ENCODE assay signal across 19 cellular contexts in the genomic region with DNA sequence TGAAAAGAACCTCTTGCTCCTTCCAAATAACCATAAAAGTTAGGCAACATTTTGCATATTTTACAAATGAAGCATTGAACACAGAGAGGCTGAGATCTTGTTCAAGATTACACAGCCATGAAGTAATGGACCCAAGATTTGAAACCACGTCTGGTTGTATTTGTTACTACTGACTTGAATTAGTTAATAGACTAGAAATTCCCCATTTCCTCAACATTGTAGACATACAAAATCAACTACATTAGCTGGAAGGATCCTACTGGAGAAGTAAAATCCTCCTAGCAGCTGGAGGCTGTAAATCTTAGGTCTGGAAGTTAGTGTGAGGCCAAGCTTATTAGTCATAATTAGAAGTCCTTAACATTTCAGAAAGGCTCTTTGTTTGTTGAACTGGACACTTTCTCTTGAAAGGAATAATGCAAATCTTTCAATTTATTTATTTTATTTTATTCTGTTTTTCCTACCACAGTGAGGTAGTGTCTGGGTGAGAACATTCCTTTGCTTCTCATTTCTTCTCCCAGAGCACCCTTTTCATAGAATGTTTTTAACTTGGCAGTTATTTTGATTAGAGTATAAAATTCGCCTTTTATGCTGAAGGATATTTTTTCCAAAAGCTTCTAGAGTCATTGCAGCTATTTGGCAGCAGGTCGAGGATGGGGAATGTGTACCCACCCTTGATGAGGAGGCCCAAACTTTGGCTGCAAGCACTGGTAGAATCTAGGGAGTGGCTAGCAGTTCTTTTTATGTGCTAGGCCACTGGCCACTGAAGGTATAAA.
DNase-seq lines count a peak whose midpoint lies in the region; ATAC-seq, FAIRE-seq and TF ChIP-seq lines count a peak whose summit lies in the region.
"Had no signal": no experiment of that assay in that cellular context is flagged by ENCODE, and none has a peak within 500 bp of the region (broad histone marks: within the 10 kb centered on the region; RNA-seq: fewer than 3 reads in every experiment).

No MANE protein-coding gene starts in this region.

- H2AFZ ChIP-seq in astrocyte (ENCODE audit: low read depth, low read length), result no peak overlapping the region

- no peak overlapping the region for H3K4me3 Mint-ChIP-seq in astrocyte (ENCODE audit: unreplicated experiment)

- H3K4me1 ChIP-seq in astrocyte (ENCODE audit: insufficient read depth, low read length) (no peaks in the 10 kb centered on the region), right cardiac atrium (ENCODE audit: control insufficient read depth, insufficient read depth, low read length) (no peaks in the 10 kb centered on the region), skeletal muscle tissue (ENCODE audit: control insufficient read depth in 3 of 3, insufficient read depth in 3 of 3, low read length in 3 of 3) (no peaks in the 10 kb centered on the region)
- H3K4me1 ChIP-seq: BE2C, Peyer's patch had no signal

- H3K27ac Mint-ChIP-seq in astrocyte (ENCODE audit: unreplicated experiment), result no peak overlapping the region
- H3K27ac Mint-ChIP-seq: activated T-helper 2 cell treated with anti-CD3 and anti-CD28 coated beads, Interferon-gamma antibody, Interleukin-2, Interleukin-4, amounts not matched to agents 10 μg/mL and 5 μg/mL and 100 μg/mL, durations not matched to agents 14 hours and 24 hours and 36 hours had no signal

- peaks cover 3% of the 10 kb centered on the region for H3K27me3 Mint-ChIP-seq in astrocyte (ENCODE audit: low read depth, unreplicated experiment)

- H3K36me3 ChIP-seq in astrocyte (ENCODE audit: insufficient read depth, low read length) (no peaks in the 10 kb centered on the region), skeletal muscle tissue (ENCODE audit: control insufficient read depth in 3 of 3, insufficient read depth in 3 of 3, low read length in 3 of 3) (no peaks in the 10 kb centered on the region), H7 (replicated peaks; ENCODE audit: control insufficient read depth, insufficient read depth, low read length) (no peaks in the 10 kb centered on the region)
- H3K36me3 ChIP-seq: BE2C, Peyer's patch, WERI-Rb-1 had no signal

- H3K79me2 ChIP-seq in astrocyte (ENCODE audit: insufficient read depth, low read length), result no peaks in the 10 kb centered on the region

- no peak for DNase-seq in GM19239 (ENCODE audit: insufficient read length, low spot score)
- DNase-seq in astrocyte (ENCODE audit: low read depth), result peak; percentile 86
- DNase-seq in right cardiac atrium, result peak in 2 of 3 donors; percentile 41 to 62
- no peak for DNase-seq in stimulated activated CD4-positive, alpha-beta T cell treated with anti-CD3 and anti-CD28 coated beads, Interleukin-12 subunit alpha, Interleukin-12 subunit beta, amount 100 ng/mL, for 4 hours
- no peak for DNase-seq in H7
- DNase-seq: amniotic stem cell; BE2C; erythroblast; kidney; NCI-H2029 treated with DMSO at 0.1 percent for 48 hours; NCI-H526; Peyer's patch; stimulated activated CD4-positive, alpha-beta T cell treated with anti-CD3 and anti-CD28 coated beads, Interleukin-15, amount 100 ng/mL, for 24 hours; WERI-Rb-1 had no signal

- intact Hi-C loops in right cardiac atrium (cut with DNase I), result no loop called here

- H3K4me3 ChIP-seq in astrocyte (ENCODE audit: insufficient read depth, low read depth, low read length) (no peak overlapping the region), right cardiac atrium (ENCODE audit: low read length) (no peak overlapping the region), skeletal muscle tissue (ENCODE audit: low read length in 3 of 3) (no peak overlapping the region), H7 (ENCODE audit: insufficient read depth, low read depth, low read length) (no peak overlapping the region)
- H3K4me3 ChIP-seq: coronary artery, Peyer's patch had no signal

- 41% methylated on average over 3 of the region's 3 CpGs for WGBS in right cardiac atrium

- H3K27ac ChIP-seq in astrocyte (ENCODE audit: low read depth, low read length) (no peak overlapping the region), right cardiac atrium (ENCODE audit: low read length) (no peak overlapping the region), skeletal muscle tissue (ENCODE audit: low read depth, low read length) (peak overlapping the region; percentile 9)
- H3K27ac ChIP-seq: coronary artery, Peyer's patch, WERI-Rb-1 had no signal

- H3K27me3 ChIP-seq in astrocyte (ENCODE audit: insufficient read depth, low read length), result no peaks in the 10 kb centered on the region
- H3K27me3 ChIP-seq in right cardiac atrium (ENCODE audit: control insufficient read depth, insufficient read depth), result no peaks in the 10 kb centered on the region
- no peaks in the 10 kb centered on the region for H3K27me3 ChIP-seq in skeletal muscle tissue (ENCODE audit: control insufficient read depth in 3 of 3, insufficient read depth in 3 of 3, low read length in 3 of 3)
- no peaks in the 10 kb centered on the region for H3K27me3 ChIP-seq in H7 (ENCODE audit: control insufficient read depth, insufficient read depth, low read length)
- H3K27me3 ChIP-seq: BE2C, Peyer's patch had no signal

- H3K9me3 ChIP-seq in astrocyte (ENCODE audit: insufficient read depth, low read depth, low read length) (no peaks in the 10 kb centered on the region), right cardiac atrium (ENCODE audit: control insufficient read depth, low read length) (no peaks in the 10 kb centered on the region), skeletal muscle tissue (ENCODE audit: control insufficient read depth in 3 of 3, low read length in 3 of 3) (no peaks in the 10 kb centered on the region)
- H3K9me3 ChIP-seq: BE2C, Peyer's patch had no signal

- H3K36me3 Mint-ChIP-seq in astrocyte (ENCODE audit: low read depth, unreplicated experiment), result no peaks in the 10 kb centered on the region

- H3K9me3 Mint-ChIP-seq in astrocyte (ENCODE audit: unreplicated experiment), result no peaks in the 10 kb centered on the region

- peak; percentile 76 for FAIRE-seq in GM19239 (lab: Jason Lieb, UNC)
- no peak for FAIRE-seq in astrocyte (lab: Jason Lieb, UNC)
- FAIRE-seq: kidney had no signal

- ATAC-seq in right cardiac atrium (peak; percentile 56 to 74), GM21723 (IDR thresholded peaks at IDR 0.05; ENCODE audit: unreplicated experiment) (no peak)
- no peak for ATAC-seq in activated CD4-positive, CD25-positive, alpha-beta regulatory T cell treated with anti-CD3 and anti-CD28 coated beads, Interleukin-2, amount 50 U/mL, for 24 hours

- no peaks in the 10 kb centered on the region for H4K20me1 ChIP-seq in astrocyte (ENCODE audit: insufficient read depth, low read length)

- H3K9ac ChIP-seq in astrocyte (ENCODE audit: low read length), result peak overlapping the region; percentile 4
- no peak overlapping the region for H3K9ac ChIP-seq in skeletal muscle tissue (ENCODE audit: low read depth in 1 of 3, low read length in 3 of 3)

- H3K4me2 ChIP-seq in astrocyte (ENCODE audit: low read length), result peak overlapping the region; percentile 6

- TF ChIP-seq CTCF in astrocyte (IDR thresholded peaks at IDR 0.05; ENCODE audit: insufficient read depth, low read depth, low read length), result no peak

- peaks cover 6% of the 10 kb centered on the region for H3K4me1 Mint-ChIP-seq in astrocyte (ENCODE audit: low read depth, unreplicated experiment)

Comparison
In these comparisons a context has a peak if more than half of its experiments do, and no peak if none do; other contexts are left out.
1. DNase-seq: peak in astrocyte (single experiment) and right cardiac atrium (2 of 3); none in GM19239 (single experiment), stimulated activated CD4-positive, alpha-beta T cell treated with anti-CD3 and anti-CD28 coated beads, Interleukin-12 subunit alpha, Interleukin-12 subunit beta, amount 100 ng/mL, for 4 hours (single experiment) and H7 (single experiment).
2. ATAC-seq: peak in right cardiac atrium (2 of 2); none in activated CD4-positive, CD25-positive, alpha-beta regulatory T cell treated with anti-CD3 and anti-CD28 coated beads, Interleukin-2, amount 50 U/mL, for 24 hours (0 of 2) and GM21723 (single experiment).